15 cellular contexts compared by ENCODE assay signal in genomic region chr1:218439541-218440295, GRCh38.
DNase-seq lines count a peak whose midpoint lies in the region; ATAC-seq and TF ChIP-seq lines count a peak whose summit lies in the region.
"Had no signal": no experiment of that assay in that cellular context is flagged by ENCODE, and none has a peak within 500 bp of the region (broad histone marks: within the 10 kb centered on the region; RNA-seq: fewer than 3 reads in every experiment).

No MANE protein-coding gene starts in this region.

- H3K27ac Mint-ChIP-seq in nephron: peak overlapping the region; percentile 56 to 76 (median 70)

- no peak overlapping the region for H3K4me2 ChIP-seq in OCI-LY7 (ENCODE audit: low read length)

- POLR2A ChIA-PET in OCI-LY7 (lab: Charles Lee): interaction anchor here (0.5 to 0.7 kb wide), 3 partner anchors 1361 to 1775 kb away, joined by 3 to 4 read pairs (median 3); no protein-coding TSS in a partner anchor

- no peaks in the 10 kb centered on the region for H3K9me3 ChIP-seq in OCI-LY7 (ENCODE audit: low read length)
- H3K9me3 ChIP-seq: adrenal gland had no signal

- TF ChIP-seq CTCF in AG10803 (conservative IDR thresholded peaks at IDR 0.05; ENCODE audit: low read length): no peak
- peak; percentile 8 for TF ChIP-seq CTCF in epithelial cell of proximal tubule (conservative IDR thresholded peaks at IDR 0.05; ENCODE audit: low read depth, low read length)
- no peak for TF ChIP-seq CTCF in nephron (IDR thresholded peaks at IDR 0.05; ENCODE audit: unreplicated experiment in 3 of 3)
- TF ChIP-seq CTCF in OCI-LY7 (conservative IDR thresholded peaks at IDR 0.05; ENCODE audit: low read length): no peak

- intact Hi-C loops in OCI-LY7 (cut with micrococcal nuclease; ENCODE audit: unreplicated experiment): no loop called here

- no peak overlapping the region for H3K27ac ChIP-seq in OCI-LY7 (ENCODE audit: low read depth, low read length, poor library complexity, severe bottlenecking)
- H3K27ac ChIP-seq: adrenal gland, parathyroid adenoma had no signal

- no peak overlapping the region for H2AFZ ChIP-seq in OCI-LY7 (ENCODE audit: low read length)
- H2AFZ ChIP-seq: parathyroid adenoma had no signal

- H3K9me3 Mint-ChIP-seq in nephron: no peaks in the 10 kb centered on the region
- H3K9me3 Mint-ChIP-seq: IgD-negative memory B cell had no signal

- H3K36me3 Mint-ChIP-seq in nephron (ENCODE audit: low read depth): peaks cover 75% of the 10 kb centered on the region

- no peaks in the 10 kb centered on the region for H3K27me3 Mint-ChIP-seq in nephron (ENCODE audit: low read depth)
- H3K27me3 Mint-ChIP-seq: IgD-negative memory B cell had no signal

- H3K4me1 ChIP-seq in OCI-LY7 (ENCODE audit: insufficient read depth, low read length, poor library complexity, severe bottlenecking): no peaks in the 10 kb centered on the region
- H3K4me1 ChIP-seq: adrenal gland, parathyroid adenoma had no signal

- H4K20me1 ChIP-seq in OCI-LY7 (ENCODE audit: insufficient read depth, low read length): no peaks in the 10 kb centered on the region

- CTCF ChIA-PET in OCI-LY7 (lab: Charles Lee; ENCODE audit: unreplicated experiment): no interaction called here

- no peak overlapping the region for H3K4me3 Mint-ChIP-seq in nephron
- H3K4me3 Mint-ChIP-seq: IgD-negative memory B cell had no signal

- H3K9me2 ChIP-seq in OCI-LY7 (ENCODE audit: insufficient read depth, low read length): no peaks in the 10 kb centered on the region

- H3K36me3 ChIP-seq in OCI-LY7 (ENCODE audit: insufficient read depth, low read length): no peaks in the 10 kb centered on the region
- H3K36me3 ChIP-seq: adrenal gland had no signal

- no peak for ATAC-seq in HG03442 (IDR thresholded peaks at IDR 0.05; ENCODE audit: unreplicated experiment)

- BruUV-seq in OCI-LY7 (replicated peaks; lab: Mats Ljungman, UMichigan): no TSS peak

- H3K4me3 ChIP-seq in AG10803 (ENCODE audit: low read length) (no peak overlapping the region), epithelial cell of proximal tubule (ENCODE audit: low read depth, low read length) (no peak overlapping the region), OCI-LY7 (ENCODE audit: low read depth, low read length, poor library complexity, severe bottlenecking) (no peak overlapping the region)
- H3K4me3 ChIP-seq: adrenal gland had no signal

- peaks cover 56% of the 10 kb centered on the region for H3K4me1 Mint-ChIP-seq in nephron

- DNase-seq in AG10803 (ENCODE audit: low read depth): peak; percentile 57
- DNase-seq in NCI-H1092 (lab: John Stamatoyannopoulos, UW): peak; percentile 24
- peak; percentile 20 for DNase-seq in epithelial cell of proximal tubule (ENCODE audit: low read depth)
- no peak for DNase-seq in germinal center (ENCODE audit: low spot score)
- no peak for DNase-seq in OCI-LY7 (ENCODE audit: low spot score)
- DNase-seq in DMS114 treated with DMSO at 0.1 percent for 48 hours (lab: John Stamatoyannopoulos, UW; ENCODE audit: unreplicated experiment): no peak
- DNase-seq: activated T-cell treated with anti-CD3 and anti-CD28 coated beads for 4 hours, adrenal gland, GDM1, kidney, NCI-H226 had no signal

- no peaks in the 10 kb centered on the region for H3K79me2 ChIP-seq in OCI-LY7 (ENCODE audit: insufficient read depth, low read depth, low read length)
- H3K79me2 ChIP-seq: parathyroid adenoma had no signal

Comparison
In these comparisons a context has a peak if more than half of its experiments do, and no peak if none do; other contexts are left out.
1. DNase-seq: peak in AG10803 (single experiment), NCI-H1092 (single experiment) and epithelial cell of proximal tubule (single experiment); none in germinal center (single experiment), OCI-LY7 (single experiment) and DMS114 treated with DMSO at 0.1 percent for 48 hours (single experiment).